Comparison of ENCODE assay signal across 13 cellular contexts in the genomic region with DNA sequence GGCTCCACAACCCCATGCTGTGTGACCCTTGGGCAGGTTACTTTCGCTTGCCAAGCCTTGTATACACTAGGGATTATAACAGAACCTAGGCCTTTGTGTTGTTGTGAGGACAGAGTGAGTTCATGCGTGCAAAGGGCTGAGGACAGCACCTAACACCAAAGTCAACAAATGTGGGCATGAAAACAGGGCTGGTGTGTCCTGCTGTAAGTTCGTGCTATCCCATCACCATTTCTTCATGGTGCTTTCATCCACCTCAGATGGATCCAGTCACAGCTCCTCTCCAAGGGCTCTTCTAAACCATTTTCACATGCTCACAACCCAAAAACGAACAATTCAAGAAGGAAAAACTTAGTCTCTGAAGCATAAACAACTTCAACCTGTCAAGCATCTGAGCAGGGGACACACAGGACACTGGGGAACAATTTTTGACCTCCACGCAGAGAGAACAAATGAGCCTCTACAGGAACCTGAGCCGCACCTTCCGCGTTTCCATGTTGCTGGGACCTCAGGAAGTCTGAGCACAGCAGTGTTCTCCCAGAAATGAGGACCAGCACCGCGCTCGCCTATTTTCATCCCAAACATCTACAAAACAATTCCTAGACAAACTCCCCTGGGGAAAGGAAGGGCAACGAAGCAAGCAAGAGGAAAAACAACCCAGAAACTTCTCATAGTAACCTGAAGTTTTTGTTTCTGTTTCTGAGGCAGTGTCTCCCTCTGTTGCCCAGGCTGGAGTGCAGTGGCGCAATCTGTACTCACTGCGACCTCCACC. TPM values are rescaled to one million over a fixed set of nuclear protein-coding genes. Genes with fewer than 3 reads are reported as not detected.
DNase-seq lines count a peak whose midpoint lies in the region; ATAC-seq and TF ChIP-seq lines count a peak whose summit lies in the region.
"Had no signal": no experiment of that assay in that cellular context is flagged by ENCODE, and none has a peak within 500 bp of the region (broad histone marks: within the 10 kb centered on the region; RNA-seq: fewer than 3 reads in every experiment).

No MANE protein-coding gene starts in this region.

- no peak for TF ChIP-seq POLR2A in upper lobe of left lung (IDR thresholded peaks at IDR 0.05)

- H3K4me2 ChIP-seq in BLaER1, result peak overlapping the region; percentile 11

- intact Hi-C loops in cardiac septum (cut with DNase I), result no loop called here

- H3K4me3 Mint-ChIP-seq in IgD-negative memory B cell, result peak overlapping the region in 2 of 4 donors; percentile 41 to 57

- no peak for TF ChIP-seq EP300 in upper lobe of left lung (IDR thresholded peaks at IDR 0.05)

- H3K36me3 Mint-ChIP-seq in IgD-negative memory B cell, result no peaks in the 10 kb centered on the region
- H3K36me3 Mint-ChIP-seq: immature natural killer cell had no signal

- peaks cover 3 to 6% (median 5%) of the 10 kb centered on the region in 3 donors for H3K4me1 Mint-ChIP-seq in IgD-negative memory B cell

- peaks cover 28% of the 10 kb centered on the region for H3K4me1 ChIP-seq in BLaER1
- H3K4me1 ChIP-seq in adipocyte (ENCODE audit: control insufficient read depth, insufficient read depth, low read length), result peaks cover 26% of the 10 kb centered on the region
- peaks cover 18 to 38% (median 27%) of the 10 kb centered on the region in 4 donors for H3K4me1 ChIP-seq in upper lobe of left lung

- H3K4me3 ChIP-seq in BLaER1 (no peak overlapping the region), adipocyte (ENCODE audit: low read length) (no peak overlapping the region), upper lobe of left lung (no peak overlapping the region)
- H3K4me3 ChIP-seq: ovary had no signal

- H3K9me3 Mint-ChIP-seq in IgD-negative memory B cell, result no peaks in the 10 kb centered on the region
- H3K9me3 Mint-ChIP-seq: immature natural killer cell had no signal

- no peaks in the 10 kb centered on the region for H3K36me3 ChIP-seq in BLaER1
- no peaks in the 10 kb centered on the region for H3K36me3 ChIP-seq in adipocyte (ENCODE audit: control insufficient read depth, insufficient read depth, low read length, severe bottlenecking)
- H3K36me3 ChIP-seq in upper lobe of left lung, result no peaks in the 10 kb centered on the region
- H3K36me3 ChIP-seq: ovary had no signal

- DNase-seq in adipocyte (ENCODE audit: low read depth) (peak; percentile 22), left lobe of liver (ENCODE audit: low spot score) (peak; percentile 59), upper lobe of left lung (no peak), mucosa of gallbladder (ENCODE audit: low spot score) (no peak), globus pallidus (ENCODE audit: low spot score) (no peak), cardiac septum (ENCODE audit: low spot score) (no peak)
- DNase-seq: effector CD8-positive, alpha-beta T cell; immature natural killer cell; ovary; stimulated activated CD4-positive, alpha-beta T cell treated with anti-CD3 and anti-CD28 coated beads, Interleukin-4, amount 100 ng/mL, for 1 hour had no signal

- H4K20me1 ChIP-seq in BLaER1, result peaks cover 35% of the 10 kb centered on the region

- peak overlapping the region in 2 of 3 donors; percentile 29 to 77 for H3K27ac Mint-ChIP-seq in IgD-negative memory B cell
- H3K27ac Mint-ChIP-seq: immature natural killer cell had no signal

- WGBS in upper lobe of left lung, 2 donors, result 85 to 90% methylated on average over 14 of the region's 14 CpGs

- ATAC-seq in left lobe of liver (peak; percentile 2), upper lobe of left lung (ENCODE audit: low FRiP score in 2 of 2) (no peak)

- TF ChIP-seq CTCF in upper lobe of left lung (IDR thresholded peaks at IDR 0.05), result no peak

- H3K27ac ChIP-seq in BLaER1 (no peak overlapping the region), upper lobe of left lung (no peak overlapping the region)
- H3K27ac ChIP-seq: ovary had no signal

- H3K27me3 ChIP-seq in BLaER1, result no peaks in the 10 kb centered on the region
- H3K27me3 ChIP-seq in adipocyte (replicated peaks; ENCODE audit: control insufficient read depth, insufficient read depth, low read length), result no peaks in the 10 kb centered on the region
- no peaks in the 10 kb centered on the region for H3K27me3 ChIP-seq in upper lobe of left lung
- H3K27me3 ChIP-seq: ovary had no signal

- H3K9me3 ChIP-seq in BLaER1 (no peaks in the 10 kb centered on the region), adipocyte (ENCODE audit: control insufficient read depth, low read length) (no peaks in the 10 kb centered on the region), upper lobe of left lung (no peaks in the 10 kb centered on the region)
- H3K9me3 ChIP-seq: ovary had no signal

- H3K9ac ChIP-seq in BLaER1 (no peak overlapping the region), adipocyte (ENCODE audit: low read length) (no peak overlapping the region)

- peaks cover 6% of the 10 kb centered on the region for H3K27me3 Mint-ChIP-seq in IgD-negative memory B cell

RNA-seq across cellular contexts. Expression of gene LRP11, which starts 3.1 kb away (rescaled TPM):
- polyA plus RNA-seq in IgD-negative memory B cell, result 1.7 TPM
- total RNA-seq in left lobe of liver (11.1 TPM), upper lobe of left lung (100 to 1,000 TPM in 1 of 6 donors, 10 to 100 TPM in 5; 30.2 to 104 (median 39.9) TPM), mucosa of gallbladder (50.0 TPM), cardiac septum (11.6 TPM)

RNA-seq across cellular contexts. Expression of gene RAET1E, which starts 36.9 kb away (rescaled TPM):
- polyA plus RNA-seq in IgD-negative memory B cell, result not detected
- total RNA-seq in left lobe of liver, result not detected
- 1 to 10 TPM in 3 of 6 donors, under 1 TPM in 2, not detected in 1; 0.30 to 2.3 (median 1.4) TPM for total RNA-seq in upper lobe of left lung
- total RNA-seq in mucosa of gallbladder, result 0.23 TPM
- total RNA-seq in cardiac septum, result not detected
- total RNA-seq: temporal lobe had no signal
- polyA plus RNA-seq: immature natural killer cell had no signal

Comparison
In these comparisons a context has a peak if more than half of its experiments do, and no peak if none do; other contexts are left out.
1. DNase-seq: peak in adipocyte (single experiment) and left lobe of liver (single experiment); none in upper lobe of left lung (0 of 2), mucosa of gallbladder (single experiment), globus pallidus (single experiment) and cardiac septum (single experiment).